Comparison of ENCODE assay signal across 10 cellular contexts in the genomic region with DNA sequence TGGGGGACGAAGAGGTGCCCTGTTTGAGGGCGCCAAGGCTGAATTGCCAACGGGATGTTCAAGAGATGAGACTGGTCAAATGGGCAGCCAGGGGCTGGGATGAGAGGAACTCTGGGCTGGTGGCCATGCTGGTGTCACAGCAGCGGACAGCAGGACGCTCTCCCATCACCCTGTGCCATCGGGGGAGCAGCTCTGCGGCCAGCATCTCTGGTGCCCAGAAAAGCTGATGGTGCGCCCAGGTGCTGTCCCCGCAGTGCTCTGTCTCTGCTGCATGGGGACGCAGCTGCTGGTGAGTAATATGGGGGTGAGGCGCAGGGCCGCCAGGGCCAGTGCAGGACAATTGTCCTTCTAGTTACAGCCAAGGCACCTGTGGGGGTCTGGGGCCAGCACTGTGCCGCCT. TPM values are rescaled to one million over a fixed set of nuclear protein-coding genes. Genes with fewer than 3 reads are reported as not detected.
"Had no signal": no experiment of that assay in that cellular context is flagged by ENCODE, and none has a peak within 500 bp of the region (broad histone marks: within the 10 kb centered on the region; RNA-seq: fewer than 3 reads in every experiment).

No MANE protein-coding gene starts in this region.

- H3K9ac ChIP-seq: GM23248 had no signal

- ATAC-seq: K562 had no signal

- DNase-seq: GM23248, GOT3, H9, HCEC 1CT, IMR-90, KG1 had no signal

- H3K4me3 ChIP-seq: GM23248, K562 had no signal

- H3K27ac ChIP-seq: GM23248, HL-60 had no signal

- H3K9me3 Mint-ChIP-seq: H9 had no signal

- FAIRE-seq: H54, K562 had no signal

- H2AFZ ChIP-seq: GM23248 had no signal

RNA-seq across cellular contexts. Expression of a gene that starts 4.9 kb away (rescaled TPM):
- total RNA-seq: GM23248, HT1080, IMR-90, K562 had no signal
